18 cellular contexts compared by ENCODE assay signal in genomic region chr7:106999023-106999422, GRCh38.
"Had no signal": no experiment of that assay in that cellular context is flagged by ENCODE, and none has a peak within 500 bp of the region (broad histone marks: within the 10 kb centered on the region; RNA-seq: fewer than 3 reads in every experiment).

No MANE protein-coding gene starts in this region.

- H3K4me3 Mint-ChIP-seq: activated CD4-positive, alpha-beta T cell treated with anti-CD3 and anti-CD28 coated beads for 36 hours; activated CD8-positive, alpha-beta T cell treated with anti-CD3 and anti-CD28 coated beads for 36 hours; activated naive CD8-positive, alpha-beta T cell treated with anti-CD3 and anti-CD28 coated beads, Interleukin-2, amount 50 U/mL, for 24 hours; activated T-helper 1 cell treated with anti-CD3 and anti-CD28 coated beads, Interleukin-12 subunit alpha, Interleukin-12 subunit beta, Interleukin-2, Interleukin-4 antibody, amounts not matched to agents 30 ng/mL and 10 ng/mL and 1 ng/mL, durations not matched to agents 14 hours and 24 hours and 36 hours; neural progenitor cell; stimulated activated naive CD8-positive, alpha-beta T cell treated with anti-CD3 and anti-CD28 coated beads, Interleukin-15, amount 100 ng/mL, for 72 hours had no signal

- ATAC-seq: activated CD4-positive, alpha-beta T cell treated with anti-CD3 and anti-CD28 coated beads for 36 hours; activated CD8-positive, alpha-beta T cell treated with anti-CD3 and anti-CD28 coated beads for 36 hours; activated naive CD8-positive, alpha-beta T cell treated with anti-CD3 and anti-CD28 coated beads, Interleukin-2, amount 50 U/mL, for 24 hours; stimulated activated naive CD8-positive, alpha-beta T cell treated with anti-CD3 and anti-CD28 coated beads, Interleukin-15, amount 100 ng/mL, for 72 hours had no signal

- H3K4me1 ChIP-seq: colonic mucosa, neural progenitor cell had no signal

- H3K27me3 ChIP-seq: colonic mucosa, neural progenitor cell, ovary had no signal

- H3K9me3 ChIP-seq: colonic mucosa, ovary had no signal

- H3K4me2 ChIP-seq: neural progenitor cell had no signal

- H3K27ac ChIP-seq: colonic mucosa, neural progenitor cell, ovary, WERI-Rb-1 had no signal

- H3K4me1 Mint-ChIP-seq: activated CD4-positive, alpha-beta T cell treated with anti-CD3 and anti-CD28 coated beads for 36 hours; activated naive CD8-positive, alpha-beta T cell treated with anti-CD3 and anti-CD28 coated beads, Interleukin-2, amount 50 U/mL, for 24 hours; neural progenitor cell; stimulated activated naive CD8-positive, alpha-beta T cell treated with anti-CD3 and anti-CD28 coated beads, Interleukin-15, amount 100 ng/mL, for 72 hours had no signal

- H3K27ac Mint-ChIP-seq: activated CD4-positive, alpha-beta T cell treated with anti-CD3 and anti-CD28 coated beads for 36 hours; activated CD8-positive, alpha-beta T cell treated with anti-CD3 and anti-CD28 coated beads for 36 hours; activated naive CD8-positive, alpha-beta T cell treated with anti-CD3 and anti-CD28 coated beads, Interleukin-2, amount 50 U/mL, for 24 hours; activated T-helper 1 cell treated with anti-CD3 and anti-CD28 coated beads, Interleukin-12 subunit alpha, Interleukin-12 subunit beta, Interleukin-2, Interleukin-4 antibody, amounts not matched to agents 30 ng/mL and 10 ng/mL and 1 ng/mL, durations not matched to agents 14 hours and 24 hours and 36 hours; neural progenitor cell; stimulated activated naive CD8-positive, alpha-beta T cell treated with anti-CD3 and anti-CD28 coated beads, Interleukin-15, amount 100 ng/mL, for 72 hours had no signal

- H3K4me3 ChIP-seq: colonic mucosa, neural progenitor cell, ovary had no signal

- H3K9me3 Mint-ChIP-seq: activated CD8-positive, alpha-beta T cell treated with anti-CD3 and anti-CD28 coated beads for 36 hours; activated naive CD8-positive, alpha-beta T cell treated with anti-CD3 and anti-CD28 coated beads, Interleukin-2, amount 50 U/mL, for 24 hours; activated T-helper 1 cell treated with anti-CD3 and anti-CD28 coated beads, Interleukin-12 subunit alpha, Interleukin-12 subunit beta, Interleukin-2, Interleukin-4 antibody, amounts not matched to agents 30 ng/mL and 10 ng/mL and 1 ng/mL, durations not matched to agents 14 hours and 24 hours and 36 hours; neural progenitor cell; stimulated activated naive CD8-positive, alpha-beta T cell treated with anti-CD3 and anti-CD28 coated beads, Interleukin-15, amount 100 ng/mL, for 72 hours had no signal

- H3K36me3 Mint-ChIP-seq: neural progenitor cell had no signal

- H3K36me3 ChIP-seq: colonic mucosa, neural progenitor cell, ovary, WERI-Rb-1 had no signal

- H2AFZ ChIP-seq: neural progenitor cell had no signal

- DNase-seq: activated CD4-positive, alpha-beta T cell treated with anti-CD3 and anti-CD28 coated beads for 36 hours; activated CD8-positive, alpha-beta memory T cell treated with anti-CD3 and anti-CD28 coated beads, Interleukin-2, amount 50 U/mL, for 4 hours; activated CD8-positive, alpha-beta T cell treated with anti-CD3 and anti-CD28 coated beads for 36 hours; activated naive CD4-positive, alpha-beta T cell; activated naive CD8-positive, alpha-beta T cell treated with anti-CD3 and anti-CD28 coated beads, Interleukin-2, amount 50 U/mL, for 24 hours; colonic mucosa; effector CD8-positive, alpha-beta T cell; hippocampal formation; kidney glomerular epithelial cell; midbrain; ovary; stimulated activated CD4-positive, alpha-beta T cell treated with anti-CD3 and anti-CD28 coated beads, Interleukin-15, amount 100 ng/mL, for 24 hours; stimulated activated CD4-positive, alpha-beta T cell treated with anti-CD3 and anti-CD28 coated beads, Interleukin-4, amount 100 ng/mL, for 4 hours; stimulated activated naive CD8-positive, alpha-beta T cell treated with anti-CD3 and anti-CD28 coated beads, Interleukin-15, amount 100 ng/mL, for 72 hours; T1000; WERI-Rb-1 had no signal

- H3K9ac ChIP-seq: neural progenitor cell had no signal
